ENCODE assay signal across 9 cellular contexts in genomic region chr7:35727571-35727970, GRCh38. TPM values are rescaled to one million over a fixed set of nuclear protein-coding genes. Genes with fewer than 3 reads are reported as not detected.
DNase-seq lines count a peak whose midpoint lies in the region; ATAC-seq and TF ChIP-seq lines count a peak whose summit lies in the region.
"Had no signal": no experiment of that assay in that cellular context is flagged by ENCODE, and none has a peak within 500 bp of the region (broad histone marks: within the 10 kb centered on the region; RNA-seq: fewer than 3 reads in every experiment).

No MANE protein-coding gene starts in this region.

- H3K27ac ChIP-seq in BLaER1 treated with 17β-estradiol and CSF1 and Interleukin-3, amounts not matched to agents 10 nM and 100 nM, result no peak overlapping the region
- no peak overlapping the region for H3K27ac ChIP-seq in lower lobe of right lung

- H3K4me1 Mint-ChIP-seq in effector memory CD8-positive, alpha-beta T cell (ENCODE audit: low read depth in 2 of 2), result peaks cover 68 to 75% of the 10 kb centered on the region in 2 donors

- intact Hi-C loops in mucosa of descending colon (cut with DNase I, micrococcal nuclease), result no loop called here
- intact Hi-C loops in lower lobe of right lung (cut with DNase I), result no loop called here

- H4K20me1 ChIP-seq in BLaER1 treated with 17β-estradiol and CSF1 and Interleukin-3, amounts not matched to agents 10 nM and 100 nM, result no peaks in the 10 kb centered on the region

- H3K4me1 ChIP-seq in BLaER1 treated with 17β-estradiol and CSF1 and Interleukin-3, amounts not matched to agents 10 nM and 100 nM, result peaks cover 40 to 75% (median 62%) of the 10 kb centered on the region in 10 experiments
- H3K4me1 ChIP-seq in mucosa of descending colon (ENCODE audit: low read depth) (no peaks in the 10 kb centered on the region), lower lobe of right lung (peaks cover 8% of the 10 kb centered on the region)

- H3K9me3 Mint-ChIP-seq in effector memory CD8-positive, alpha-beta T cell, result peaks cover 0 to 4% of the 10 kb centered on the region in 2 donors

- peak overlapping the region in 10 of 11 experiments; percentile 16 to 82 (median 54); a peak in 17 of 22 replicates for H3K4me2 ChIP-seq in BLaER1 treated with 17β-estradiol and CSF1 and Interleukin-3, amounts not matched to agents 10 nM and 100 nM

- in situ Hi-C loops in G401 (cut with HindIII; ENCODE audit: low sequenced_read_pairs), result no loop called here

- peaks cover 0 to 9% (median 6%) of the 10 kb centered on the region in 11 experiments; a peak in 11 of 22 replicates for H3K9me3 ChIP-seq in BLaER1 treated with 17β-estradiol and CSF1 and Interleukin-3, amounts not matched to agents 10 nM and 100 nM (replicated peaks in 1 of 11)
- H3K9me3 ChIP-seq in mucosa of descending colon, result no peaks in the 10 kb centered on the region
- H3K9me3 ChIP-seq in lower lobe of right lung, result no peaks in the 10 kb centered on the region

- peak overlapping the region; percentile 55 to 94 for H3K27ac Mint-ChIP-seq in effector memory CD8-positive, alpha-beta T cell

- peak overlapping the region; percentile 7 to 44 for H3K4me3 Mint-ChIP-seq in effector memory CD8-positive, alpha-beta T cell

- H3K36me3 Mint-ChIP-seq in effector memory CD8-positive, alpha-beta T cell (ENCODE audit: insufficient read depth), result peaks cover 25% of the 10 kb centered on the region

- no peak for TF ChIP-seq CTCF in mucosa of descending colon (IDR thresholded peaks at IDR 0.05)
- no peak for TF ChIP-seq CTCF in lower lobe of right lung (IDR thresholded peaks at IDR 0.05)

- DNase-seq in MV-4-11 (lab: John Stamatoyannopoulos, UW), result peak; percentile 83
- peak in 2 of 3 experiments; percentile 27 to 36 for DNase-seq in effector memory CD8-positive, alpha-beta T cell
- no peak for DNase-seq in mucosa of descending colon
- DNase-seq in G401 (ENCODE audit: low spot score), result no peak
- no peak for DNase-seq in lower lobe of right lung
- no peak for DNase-seq in mesenteric fat pad (ENCODE audit: low spot score)
- DNase-seq: DMS 273 treated with DMSO at 0.1 percent for 48 hours had no signal

- no peak overlapping the region for H3K9ac ChIP-seq in BLaER1 treated with 17β-estradiol and CSF1 and Interleukin-3, amounts not matched to agents 10 nM and 100 nM

- H3K27me3 Mint-ChIP-seq in effector memory CD8-positive, alpha-beta T cell, result no peaks in the 10 kb centered on the region

- no peaks in the 10 kb centered on the region for H3K27me3 ChIP-seq in BLaER1 treated with 17β-estradiol and CSF1 and Interleukin-3, amounts not matched to agents 10 nM and 100 nM
- H3K27me3 ChIP-seq in lower lobe of right lung (ENCODE audit: low read depth), result no peaks in the 10 kb centered on the region

- ATAC-seq in GM18868 (IDR thresholded peaks at IDR 0.05; ENCODE audit: unreplicated experiment) (peak; percentile 22), mucosa of descending colon (no peak), lower lobe of right lung (no peak)
- ATAC-seq in effector memory CD8-positive, alpha-beta T cell (replicated peaks), result peak; percentile 11

- H3K4me3 ChIP-seq in BLaER1 treated with 17β-estradiol and CSF1 and Interleukin-3, amounts not matched to agents 10 nM and 100 nM, result no peak overlapping the region
- H3K4me3 ChIP-seq in mucosa of descending colon, result no peak overlapping the region
- H3K4me3 ChIP-seq in lower lobe of right lung, result no peak overlapping the region

- no peaks in the 10 kb centered on the region for H3K36me3 ChIP-seq in BLaER1 treated with 17β-estradiol and CSF1 and Interleukin-3, amounts not matched to agents 10 nM and 100 nM
- H3K36me3 ChIP-seq in mucosa of descending colon (ENCODE audit: low read depth) (no peaks in the 10 kb centered on the region), lower lobe of right lung (no peaks in the 10 kb centered on the region)

RNA-seq across cellular contexts. Expression of gene HERPUD2, which starts 32.6 kb away (rescaled TPM):
- 10 to 100 TPM; 23.5 to 41.4 (median 34.7) TPM for total RNA-seq in mucosa of descending colon
- total RNA-seq in G401 (2014; rRNA removed; shearing (Covaris generic)), result 29.4 and 30.0 TPM in 2 replicates
- total RNA-seq in lower lobe of right lung, result 40.0 TPM
- total RNA-seq in mesenteric fat pad, result 25.9 TPM

Comparison
In these comparisons a context has a peak if more than half of its experiments do, and no peak if none do; other contexts are left out.
1. ATAC-seq: peak in GM18868 (single experiment) and effector memory CD8-positive, alpha-beta T cell (single experiment); none in mucosa of descending colon (single experiment) and lower lobe of right lung (0 of 2).
2. DNase-seq: peak in MV-4-11 (single experiment) and effector memory CD8-positive, alpha-beta T cell (2 of 3); none in mucosa of descending colon (0 of 3), G401 (single experiment), lower lobe of right lung (single experiment) and mesenteric fat pad (single experiment).